31 cellular contexts compared by ENCODE assay signal in genomic region chr14:51576899-51577298, GRCh38.
A peak's percentile ranks its signal among the peaks of the same experiment; 100 is the strongest.
DNase-seq lines count a peak whose midpoint lies in the region; ATAC-seq and TF ChIP-seq lines count a peak whose summit lies in the region.
"Had no signal": no experiment of that assay in that cellular context is flagged by ENCODE, and none has a peak within 500 bp of the region (broad histone marks: within the 10 kb centered on the region; RNA-seq: fewer than 3 reads in every experiment).

No MANE protein-coding gene starts in this region.

- no peak overlapping the region for H2BK120ac ChIP-seq in mesenchymal stem cell (ENCODE audit: low read depth, low read length)

- H3K4me1 Mint-ChIP-seq in MCF 10A (ENCODE audit: insufficient read depth, unreplicated experiment) (peaks cover 26% of the 10 kb centered on the region), nephron progenitor cell (peaks cover 20% of the 10 kb centered on the region)
- H3K4me1 Mint-ChIP-seq: CD4-positive, alpha-beta memory T cell; IgD-negative memory B cell had no signal

- BruUV-seq in MCF 10A (replicated peaks; lab: Mats Ljungman, UMichigan), result no TSS peak

- TF ChIP-seq POLR2A in breast epithelium (IDR thresholded peaks at IDR 0.05), result no peak

- no peak overlapping the region for H2AK5ac ChIP-seq in mesenchymal stem cell (ENCODE audit: low read length, severe bottlenecking)

- no peak overlapping the region for H3K4me2 ChIP-seq in mesenchymal stem cell (ENCODE audit: low read length, poor library complexity, severe bottlenecking)

- H3K27me3 ChIP-seq in breast epithelium, result no peaks in the 10 kb centered on the region
- H3K27me3 ChIP-seq in mesenchymal stem cell (ENCODE audit: control insufficient read depth in 1 of 2, insufficient read depth in 1 of 2, low read length in 2 of 2), result no peaks in the 10 kb centered on the region
- H3K27me3 ChIP-seq: colonic mucosa had no signal

- H3K14ac ChIP-seq in mesenchymal stem cell (ENCODE audit: low read length in 2 of 2), result no peak overlapping the region

- no peak overlapping the region for H4K91ac ChIP-seq in mesenchymal stem cell (ENCODE audit: low read length)

- H3K27me3 Mint-ChIP-seq in MCF 10A (ENCODE audit: insufficient read depth, unreplicated experiment), result no peaks in the 10 kb centered on the region
- no peaks in the 10 kb centered on the region for H3K27me3 Mint-ChIP-seq in nephron progenitor cell (ENCODE audit: low read depth, poor library complexity)

- ATAC-seq in GM21737 (IDR thresholded peaks at IDR 0.05; ENCODE audit: unreplicated experiment), result no peak
- ATAC-seq: left ventricle myocardium superior; right cardiac atrium; stimulated activated naive CD8-positive, alpha-beta T cell treated with anti-CD3 and anti-CD28 coated beads, Interleukin-15, Interleukin-2, amounts not matched to agents 100 U/mL and 50 U/mL, for 24 hours had no signal

- intact Hi-C loops in MCF 10A (cut with micrococcal nuclease), result no loop called here
- intact Hi-C loops in breast epithelium (cut with DNase I; ENCODE audit: low total_unique reads), result no loop called here

- POLR2A ChIA-PET in MCF 10A (lab: Yijun Ruan, JAX), result interaction anchor here (0.6 to 1.7 kb wide), 9 partner anchors 9 to 293 kb away, joined by 3 to 7 read pairs (median 3); no protein-coding TSS in a partner anchor

- H2BK12ac ChIP-seq in mesenchymal stem cell (ENCODE audit: low read length in 2 of 2), result no peak overlapping the region

- no peak overlapping the region for H3K9ac ChIP-seq in mesenchymal stem cell (ENCODE audit: low read length)
- H3K9ac ChIP-seq: parathyroid adenoma had no signal

- H2BK15ac ChIP-seq in mesenchymal stem cell (ENCODE audit: low read depth, poor library complexity, severe bottlenecking), result no peak overlapping the region

- no peak overlapping the region for H2BK5ac ChIP-seq in mesenchymal stem cell (ENCODE audit: low read depth, low read length, poor library complexity, severe bottlenecking)

- no peak overlapping the region for H3K27ac ChIP-seq in breast epithelium
- peak overlapping the region; percentile 77 for H3K27ac ChIP-seq in epithelial cell of prostate
- peak overlapping the region; percentile 66 for H3K27ac ChIP-seq in mesenchymal stem cell (ENCODE audit: low read length, poor library complexity, severe bottlenecking)
- H3K27ac ChIP-seq: 22Rv1, colonic mucosa, parathyroid adenoma, RWPE1, thoracic aorta had no signal

- TF ChIP-seq CTCF in MCF 10A (IDR thresholded peaks at IDR 0.05; ENCODE audit: unreplicated experiment) (no peak), breast epithelium (IDR thresholded peaks at IDR 0.05) (no peak), nephron progenitor cell (IDR thresholded peaks at IDR 0.05) (no peak)

- H3K27ac Mint-ChIP-seq in MCF 10A (ENCODE audit: low read depth, unreplicated experiment), result no peak overlapping the region
- no peak overlapping the region for H3K27ac Mint-ChIP-seq in nephron progenitor cell
- H3K27ac Mint-ChIP-seq: activated naive CD4-positive, alpha-beta T cell treated with anti-CD3 and anti-CD28 coated beads, Interleukin-2, amount 10 ng/mL, durations not matched to agents 7 days and 5 days; CD4-positive, alpha-beta memory T cell; IgD-negative memory B cell; nephron had no signal

- CTCF ChIA-PET in MCF 10A (lab: Yijun Ruan, JAX), result interaction anchor here (0.6 to 1.0 kb wide), 6 partner anchors 9 to 292 kb away, joined by 3 to 5 read pairs (median 4); no protein-coding TSS in a partner anchor

- no peak overlapping the region for H3K23ac ChIP-seq in mesenchymal stem cell (ENCODE audit: low read length in 2 of 2)

- WGBS in mesenchymal stem cell, result 90% methylated on average over 1 of the region's 1 CpG

- H3K4ac ChIP-seq in mesenchymal stem cell (ENCODE audit: low read depth in 1 of 2, low read length in 2 of 2), result no peak overlapping the region

- H3K79me1 ChIP-seq in mesenchymal stem cell (replicated peaks; ENCODE audit: low read length, poor library complexity, severe bottlenecking), result no peaks in the 10 kb centered on the region

- H3K9me3 Mint-ChIP-seq in MCF 10A (ENCODE audit: unreplicated experiment), result no peaks in the 10 kb centered on the region
- no peaks in the 10 kb centered on the region for H3K9me3 Mint-ChIP-seq in nephron progenitor cell
- H3K9me3 Mint-ChIP-seq: activated naive CD4-positive, alpha-beta T cell treated with anti-CD3 and anti-CD28 coated beads, Interleukin-2, amount 10 ng/mL, durations not matched to agents 7 days and 5 days; CD4-positive, alpha-beta memory T cell; IgD-negative memory B cell; nephron had no signal

- H3K4me1 ChIP-seq in breast epithelium, result no peaks in the 10 kb centered on the region
- peaks cover 5% of the 10 kb centered on the region for H3K4me1 ChIP-seq in mesenchymal stem cell (ENCODE audit: control insufficient read depth, insufficient read depth, low read depth, low read length)
- H3K4me1 ChIP-seq: colonic mucosa, parathyroid adenoma had no signal

- H3K4me3 Mint-ChIP-seq in MCF 10A (ENCODE audit: unreplicated experiment) (no peak overlapping the region), nephron progenitor cell (no peak overlapping the region)
- H3K4me3 Mint-ChIP-seq: activated naive CD4-positive, alpha-beta T cell treated with anti-CD3 and anti-CD28 coated beads, Interleukin-2, amount 10 ng/mL, durations not matched to agents 7 days and 5 days; CD4-positive, alpha-beta memory T cell; IgD-negative memory B cell; nephron had no signal

- H3K9me3 ChIP-seq in breast epithelium (no peaks in the 10 kb centered on the region), mesenchymal stem cell (ENCODE audit: control insufficient read depth, low read length) (no peaks in the 10 kb centered on the region)
- H3K9me3 ChIP-seq: colonic mucosa, thoracic aorta had no signal

- H3K4me3 ChIP-seq in breast epithelium (no peak overlapping the region), mesenchymal stem cell (ENCODE audit: insufficient read depth in 1 of 2, low read depth in 1 of 2, low read length in 2 of 2) (no peak overlapping the region)
- H3K4me3 ChIP-seq: colonic mucosa, thoracic aorta had no signal

- no peak overlapping the region for H2AFZ ChIP-seq in mesenchymal stem cell (ENCODE audit: low read depth, low read length)
- H2AFZ ChIP-seq: parathyroid adenoma had no signal

- H3K36me3 ChIP-seq in breast epithelium (no peaks in the 10 kb centered on the region), mesenchymal stem cell (ENCODE audit: control insufficient read depth in 1 of 2, insufficient read depth in 2 of 2, low read depth in 1 of 2, low read length in 2 of 2) (no peaks in the 10 kb centered on the region)
- H3K36me3 ChIP-seq: colonic mucosa, thoracic aorta had no signal

- H3K36me3 Mint-ChIP-seq in MCF 10A (ENCODE audit: insufficient read depth, unreplicated experiment), result peaks cover 47% of the 10 kb centered on the region
- H3K36me3 Mint-ChIP-seq in nephron progenitor cell (ENCODE audit: low read depth), result no peaks in the 10 kb centered on the region
- H3K36me3 Mint-ChIP-seq: activated naive CD4-positive, alpha-beta T cell treated with anti-CD3 and anti-CD28 coated beads, Interleukin-2, amount 10 ng/mL, durations not matched to agents 7 days and 5 days; CD4-positive, alpha-beta memory T cell; IgD-negative memory B cell had no signal

- H4K8ac ChIP-seq in mesenchymal stem cell (ENCODE audit: low read length), result no peak overlapping the region

- H3K18ac ChIP-seq in mesenchymal stem cell (ENCODE audit: low read depth in 1 of 2, low read length in 2 of 2), result no peak overlapping the region

- DNase-seq in MCF 10A (ENCODE audit: unreplicated experiment) (peak; percentile 23), breast epithelium (ENCODE audit: low spot score in 2 of 2) (no peak), epithelial cell of prostate (ENCODE audit: low read depth, low spot score) (peak; percentile 26), mesenchymal stem cell (no peak), NCI-H2081 (lab: John Stamatoyannopoulos, UW) (no peak), nephron progenitor cell (no peak)
- DNase-seq in stimulated activated naive CD4-positive, alpha-beta T cell treated with Interleukin-2 at 50 U/mL for 16 hours (lab: John Stamatoyannopoulos, UW), result no peak
- DNase-seq: activated CD4-positive, alpha-beta T cell treated with anti-CD3 and anti-CD28 coated beads, Interleukin-2, amount 50 U/mL, for 48 hours; activated CD4-positive, CD25-positive, alpha-beta regulatory T cell; activated CD8-positive, alpha-beta memory T cell treated with anti-CD3 and anti-CD28 coated beads, Interleukin-2, amount 50 U/mL, for 48 hours; activated naive CD4-positive, alpha-beta T cell treated with anti-CD3 and anti-CD28 coated beads, Interleukin-2, amount 10 ng/mL, durations not matched to agents 7 days and 5 days; amniotic stem cell; CD4-positive, alpha-beta memory T cell; colonic mucosa; effector memory CD4-positive, alpha-beta T cell; EL; left ventricle myocardium superior; NCI-H1092; NCI-H187 treated with DMSO at 0.1 percent for 48 hours; NCI-H748 treated with DMSO at 0.1 percent for 48 hours; right cardiac atrium; stimulated activated CD4-positive, alpha-beta T cell treated with anti-CD3 and anti-CD28 coated beads, Interleukin-15, amount 100 ng/mL, for 24 hours; stimulated activated naive CD8-positive, alpha-beta T cell treated with anti-CD3 and anti-CD28 coated beads, Interleukin-15, Interleukin-2, amounts not matched to agents 100 U/mL and 50 U/mL, for 24 hours; T-helper 1 cell had no signal

Comparison
In these comparisons a context has a peak if more than half of its experiments do, and no peak if none do; other contexts are left out.
1. DNase-seq: peak in MCF 10A (single experiment) and epithelial cell of prostate (single experiment); none in breast epithelium (0 of 2), mesenchymal stem cell (single experiment), NCI-H2081 (0 of 2), nephron progenitor cell (single experiment) and stimulated activated naive CD4-positive, alpha-beta T cell treated with Interleukin-2 at 50 U/mL for 16 hours (single experiment).
2. H3K27ac ChIP-seq: peak in epithelial cell of prostate (single experiment) and mesenchymal stem cell (single experiment); none in breast epithelium (0 of 2).